ENCODE assay signal across 9 cellular contexts in the genomic region with DNA sequence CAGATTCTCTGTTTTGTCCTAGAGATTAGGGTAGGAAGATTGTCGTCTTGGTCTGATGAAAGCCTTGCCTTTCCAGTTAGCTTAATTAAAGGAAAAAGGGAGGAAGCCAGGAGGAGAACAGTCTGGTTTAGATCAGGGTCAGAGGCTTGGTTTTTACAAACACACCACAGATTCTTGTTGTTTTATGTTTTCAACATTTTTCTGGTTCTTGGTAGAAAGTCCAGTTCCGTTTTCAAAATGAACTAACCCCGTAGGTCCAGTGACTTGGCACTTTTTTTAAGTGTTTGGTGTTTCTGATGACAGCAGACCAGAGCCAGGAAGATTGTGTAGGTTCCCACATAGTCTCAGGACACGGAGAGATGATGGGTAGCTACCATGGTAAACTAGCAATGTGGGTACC.
DNase-seq lines count a peak whose midpoint lies in the region; ATAC-seq and TF ChIP-seq lines count a peak whose summit lies in the region.
"Had no signal": no experiment of that assay in that cellular context is flagged by ENCODE, and none has a peak within 500 bp of the region (broad histone marks: within the 10 kb centered on the region; RNA-seq: fewer than 3 reads in every experiment).

No MANE protein-coding gene starts in this region.

- TF ChIP-seq CTCF in AG04450 (IDR thresholded peaks at IDR 0.05; ENCODE audit: low read depth, low read length) (no peak), coronary artery (IDR thresholded peaks at IDR 0.05) (no peak)

- DNase-seq in AG04450 (ENCODE audit: low read depth, low spot score) (no peak), coronary artery (ENCODE audit: low spot score) (no peak), GM19238 (ENCODE audit: insufficient read length, low spot score) (no peak), DMS 273 treated with DMSO at 0.1 percent for 48 hours (lab: John Stamatoyannopoulos, UW) (no peak), NCI-H1092 treated with DMSO at 0.1 percent for 48 hours (lab: John Stamatoyannopoulos, UW) (no peak), dermis blood vessel endothelial cell (no peak)
- DNase-seq: naive B cell had no signal

- H3K9me3 ChIP-seq in AG04450 (ENCODE audit: control insufficient read depth, insufficient read depth, low read length), result peaks cover 5% of the 10 kb centered on the region

- no peaks in the 10 kb centered on the region for H3K27me3 ChIP-seq in AG04450 (ENCODE audit: control insufficient read depth, insufficient read depth, low read length)

- H3K4me3 ChIP-seq in AG04450 (ENCODE audit: low read depth, low read length), result no peak overlapping the region
- peak overlapping the region; percentile 2 for H3K4me3 ChIP-seq in coronary artery

- POLR2A ChIA-PET in AG04450 (lab: Yijun Ruan, JAX), result no interaction called here

- CTCF ChIA-PET in AG04450 (lab: Charles Lee), result no interaction called here

- H3K27ac ChIP-seq in AG04450 (ENCODE audit: low read depth, low read length) (peak overlapping the region; percentile 47), coronary artery (peak overlapping the region in 1 of 2 donors; percentile 52)

- ATAC-seq in GM19025 (IDR thresholded peaks at IDR 0.05; ENCODE audit: low read depth, unreplicated experiment) (peak; percentile 39), HG03135 (IDR thresholded peaks at IDR 0.05; ENCODE audit: unreplicated experiment) (peak; percentile 37)
